ENCODE assay signal across 9 cellular contexts in the genomic region with DNA sequence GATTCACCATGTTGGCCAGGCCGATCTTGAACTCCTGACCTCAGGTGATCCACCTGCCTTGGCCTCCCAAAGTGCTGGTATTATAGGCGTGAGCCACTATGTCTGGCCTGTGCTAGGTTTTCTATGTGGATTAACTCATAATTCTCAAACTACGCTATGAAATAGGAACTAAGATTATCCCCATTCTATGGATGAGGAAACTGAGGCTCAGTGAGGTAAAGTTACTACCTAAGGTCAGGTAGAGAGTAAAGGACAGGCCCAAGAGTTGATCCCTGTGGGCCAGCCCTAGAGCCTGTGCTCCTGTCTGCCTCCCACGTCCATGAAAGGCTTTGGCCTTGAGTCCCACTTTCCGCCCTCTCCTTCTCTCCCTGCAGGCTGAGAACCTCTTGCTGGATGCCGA. TPM values are rescaled to one million over a fixed set of nuclear protein-coding genes. Genes with fewer than 3 reads are reported as not detected.
"Had no signal": no experiment of that assay in that cellular context is flagged by ENCODE, and none has a peak within 500 bp of the region (broad histone marks: within the 10 kb centered on the region; RNA-seq: fewer than 3 reads in every experiment).

No MANE protein-coding gene starts in this region.

- ATAC-seq: GM12878 had no signal

- FAIRE-seq: G401.6, GM12878, GM12891, GM12892, GM18507, GM19239 had no signal

- DNase-seq: GDM1, GF-D8 had no signal

- H3K4me3 ChIP-seq: GM12878 had no signal

RNA-seq across cellular contexts. Expression of gene EXOC3L2, which starts 25.9 kb away (rescaled TPM):
- total RNA-seq: G401, GM12878 had no signal
- polyA plus RNA-seq: GM12878 had no signal
